ENCODE assay signal across 13 cellular contexts in the genomic region with DNA sequence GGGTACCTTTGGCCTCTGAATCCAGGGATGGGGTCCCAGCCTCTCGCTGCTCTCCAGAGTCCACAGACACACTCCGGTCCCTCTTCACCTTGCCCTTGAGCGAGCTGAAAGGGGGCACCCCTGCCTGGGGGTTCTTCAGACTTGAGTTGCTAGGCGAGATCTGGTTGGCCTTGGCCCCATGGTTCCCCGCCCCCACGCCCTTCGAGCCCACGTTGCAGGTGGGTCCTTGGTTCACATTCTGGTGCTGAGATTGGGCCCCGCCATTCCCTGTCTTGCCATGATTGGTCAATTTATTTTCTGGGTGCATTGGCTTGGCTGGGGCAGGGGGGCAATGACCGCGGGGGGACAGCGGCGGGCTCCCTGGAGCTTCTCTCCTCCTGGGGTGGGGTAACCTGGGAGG. TPM values are rescaled to one million over a fixed set of nuclear protein-coding genes. Genes with fewer than 3 reads are reported as not detected.
A peak's percentile ranks its signal among the peaks of the same experiment; 100 is the strongest.
DNase-seq lines count a peak whose midpoint lies in the region; ATAC-seq and TF ChIP-seq lines count a peak whose summit lies in the region.
"Had no signal": no experiment of that assay in that cellular context is flagged by ENCODE, and none has a peak within 500 bp of the region (broad histone marks: within the 10 kb centered on the region; RNA-seq: fewer than 3 reads in every experiment).

No MANE protein-coding gene starts in this region.

- no peak for DNase-seq in cardiac muscle cell (ENCODE audit: low read depth in 1 of 2, low spot score in 1 of 2)
- DNase-seq in left cardiac atrium, result no peak
- DNase-seq in endothelial cell (ENCODE audit: low spot score), result no peak
- no peak for DNase-seq in vagina (ENCODE audit: extremely low spot score in 2 of 2)
- DNase-seq in GM19238 (ENCODE audit: insufficient read length, low spot score), result no peak
- no peak for DNase-seq in stimulated activated CD4-positive, alpha-beta T cell treated with anti-CD3 and anti-CD28 coated beads, Interleukin-2, amount 100 ng/mL, for 24 hours
- DNase-seq: NCI-H2029 treated with DMSO at 0.1 percent for 48 hours, OCI-M1 had no signal

- peaks cover 4% of the 10 kb centered on the region for H3K36me3 ChIP-seq in cardiac muscle cell
- peaks cover 0 to 40% of the 10 kb centered on the region in 2 donors for H3K36me3 ChIP-seq in vagina

- H3K9me3 Mint-ChIP-seq in endothelial cell (ENCODE audit: unreplicated experiment) (no peaks in the 10 kb centered on the region), nephron (no peaks in the 10 kb centered on the region)

- intact Hi-C loops in left cardiac atrium (cut with DNase I), result loop anchor here in 1 of 2 donors (2.0 kb wide), 1 partner anchor 21 kb away; no protein-coding TSS in a partner anchor
- intact Hi-C loops in vagina (cut with DNase I), result loop anchor here (2.0 kb wide), 2 partner anchors 21 to 49 kb away; partner anchors contain the start of gene UPK2

- peak overlapping the region; percentile 13 for H3K27ac Mint-ChIP-seq in endothelial cell (ENCODE audit: unreplicated experiment)
- peak overlapping the region; percentile 83 to 99 (median 86) for H3K27ac Mint-ChIP-seq in nephron

- no peak overlapping the region for H3K4me3 ChIP-seq in cardiac muscle cell
- no peak overlapping the region for H3K4me3 ChIP-seq in vagina

- H3K9me3 ChIP-seq in cardiac muscle cell (ENCODE audit: low read depth) (no peaks in the 10 kb centered on the region), vagina (no peaks in the 10 kb centered on the region)

- peaks cover 21% of the 10 kb centered on the region for H3K4me1 Mint-ChIP-seq in endothelial cell (ENCODE audit: unreplicated experiment)
- H3K4me1 Mint-ChIP-seq in nephron, result peaks cover 53% of the 10 kb centered on the region

- TF ChIP-seq POLR2A in vagina (IDR thresholded peaks at IDR 0.05), result no peak

- H3K4me1 ChIP-seq in cardiac muscle cell (ENCODE audit: low read depth) (peaks cover 55% of the 10 kb centered on the region), vagina (peaks cover 67% of the 10 kb centered on the region)

- H3K27ac ChIP-seq in cardiac muscle cell, result peak overlapping the region; percentile 98
- peak overlapping the region; percentile 96 for H3K27ac ChIP-seq in vagina

- H3K27me3 ChIP-seq in cardiac muscle cell, result no peaks in the 10 kb centered on the region
- no peaks in the 10 kb centered on the region for H3K27me3 ChIP-seq in vagina

- no peak for ATAC-seq in left cardiac atrium
- no peak for ATAC-seq in GM19023 (IDR thresholded peaks at IDR 0.05; ENCODE audit: unreplicated experiment)

- TF ChIP-seq CTCF in cardiac muscle cell (IDR thresholded peaks at IDR 0.05; ENCODE audit: low read depth, low read length), result no peak
- TF ChIP-seq CTCF in endothelial cell (IDR thresholded peaks at IDR 0.05; ENCODE audit: unreplicated experiment), result no peak
- TF ChIP-seq CTCF in nephron (IDR thresholded peaks at IDR 0.05; ENCODE audit: unreplicated experiment in 3 of 3), result no peak
- TF ChIP-seq CTCF in vagina (IDR thresholded peaks at IDR 0.05), result no peak

- peaks cover 3% of the 10 kb centered on the region for H3K36me3 Mint-ChIP-seq in endothelial cell (ENCODE audit: low read depth, unreplicated experiment)
- H3K36me3 Mint-ChIP-seq in nephron (ENCODE audit: low read depth), result peaks cover 21% of the 10 kb centered on the region

- H3K4me3 Mint-ChIP-seq in endothelial cell (ENCODE audit: unreplicated experiment) (no peak overlapping the region), nephron (peak overlapping the region in 2 of 3 experiments; percentile 69 to 74)

- peaks cover 7% of the 10 kb centered on the region for H3K27me3 Mint-ChIP-seq in endothelial cell (ENCODE audit: unreplicated experiment)
- no peaks in the 10 kb centered on the region for H3K27me3 Mint-ChIP-seq in nephron (ENCODE audit: low read depth)

RNA-seq across cellular contexts. Expression of gene BCL9L, which starts 17.5 kb away (rescaled TPM):
- 15.9 and 22.9 TPM in 2 replicates for total RNA-seq in cardiac muscle cell
- 10.0 and 11.2 TPM in 2 replicates for polyA plus RNA-seq in cardiac muscle cell
- total RNA-seq in left cardiac atrium, result 10 to 100 TPM; 39.8 to 41.3 TPM
- total RNA-seq in endothelial cell (ENCODE audit: unreplicated experiment), result 16.5 TPM
- total RNA-seq in vagina, result 30.0 TPM

RNA-seq across cellular contexts. Expression of gene CXCR5, which starts 24.6 kb away (rescaled TPM):
- total RNA-seq in cardiac muscle cell (not detected in 2 replicates), left cardiac atrium (not detected), endothelial cell (ENCODE audit: unreplicated experiment) (not detected), vagina (not detected)
- polyA plus RNA-seq in cardiac muscle cell, result not detected in 2 replicates
- total RNA-seq: dermis microvascular lymphatic vessel endothelial cell had no signal
- polyA plus RNA-seq: BJ had no signal

RNA-seq across cellular contexts. Expression of gene UPK2, which starts 47.8 kb away (rescaled TPM):
- 0.89 TPM in 1 of 2 replicates, not detected in the other for total RNA-seq in cardiac muscle cell
- polyA plus RNA-seq in cardiac muscle cell, result 1.4 and 3.3 TPM in 2 replicates
- total RNA-seq in left cardiac atrium, result not detected
- total RNA-seq in endothelial cell (ENCODE audit: unreplicated experiment), result not detected
- not detected for total RNA-seq in vagina
- total RNA-seq: dermis microvascular lymphatic vessel endothelial cell, subcutaneous adipose tissue had no signal
